In genomic region chr17:47945529-47946508, GRCh38 we compare ENCODE assay signal across 10 cellular contexts. TPM values are rescaled to one million over a fixed set of nuclear protein-coding genes. Genes with fewer than 3 reads are reported as not detected.
DNase-seq lines count a peak whose midpoint lies in the region; ATAC-seq and TF ChIP-seq lines count a peak whose summit lies in the region.
"Had no signal": no experiment of that assay in that cellular context is flagged by ENCODE, and none has a peak within 500 bp of the region (broad histone marks: within the 10 kb centered on the region; RNA-seq: fewer than 3 reads in every experiment).

No MANE protein-coding gene starts in this region.

- peak in 1 of 2 experiments; percentile 52 for DNase-seq in Caco-2
- DNase-seq in OCI-LY7 (ENCODE audit: low spot score) = no peak
- DNase-seq in prostate gland (ENCODE audit: low spot score) = no peak
- DNase-seq in COR-L47 (lab: John Stamatoyannopoulos, UW) = no peak
- DNase-seq in NCI-H2029 treated with DMSO at 0.1 percent for 48 hours (lab: John Stamatoyannopoulos, UW) = no peak

- no peaks in the 10 kb centered on the region for H3K9me2 ChIP-seq in OCI-LY7 (ENCODE audit: insufficient read depth, low read length)
- H3K9me2 ChIP-seq: SK-N-SH had no signal

- H3K27ac ChIP-seq in OCI-LY7 (ENCODE audit: low read depth, low read length, poor library complexity, severe bottlenecking) (peak overlapping the region; percentile 42), prostate gland (peak overlapping the region; percentile 9 to 93)

- no peak overlapping the region for H3K4me2 ChIP-seq in OCI-LY7 (ENCODE audit: low read length)
- H3K4me2 ChIP-seq: SK-N-SH had no signal

- CTCF ChIA-PET in Caco-2 (lab: Charles Lee) = interaction anchor here (1.3 to 7.0 kb wide), 8 partner anchors 16 to 95 kb away, joined by 3 to 219 read pairs (median 8); partner anchors contain the start of genes CDK5RAP3 and SP6
- CTCF ChIA-PET in OCI-LY7 (lab: Charles Lee; ENCODE audit: unreplicated experiment) = interaction anchor here (0.9 kb wide), 1 partner anchor 105 kb away, joined by 3 read pairs; the partner anchor contains the start of gene SCRN2

- no peaks in the 10 kb centered on the region for H3K9me3 ChIP-seq in Caco-2
- no peaks in the 10 kb centered on the region for H3K9me3 ChIP-seq in OCI-LY7 (ENCODE audit: low read length)
- H3K9me3 ChIP-seq in prostate gland = no peaks in the 10 kb centered on the region
- H3K9me3 ChIP-seq: SK-N-SH had no signal

- TF ChIP-seq CTCF in Caco-2 (IDR thresholded peaks at IDR 0.05; ENCODE audit: insufficient read depth in 1 of 2, low read depth in 1 of 2, low read length in 1 of 2, severe bottlenecking in 1 of 2, unreplicated experiment in 1 of 2) = no peak
- no peak for TF ChIP-seq CTCF in OCI-LY7 (conservative IDR thresholded peaks at IDR 0.05; ENCODE audit: low read length)
- no peak for TF ChIP-seq CTCF in prostate gland (IDR thresholded peaks at IDR 0.05)

- ATAC-seq in HG02571 (IDR thresholded peaks at IDR 0.05; ENCODE audit: unreplicated experiment) (no peak), SK-N-SH treated with all-trans-retinoic acid at 6 μM for 48 hours (no peak)

- peaks cover 34% of the 10 kb centered on the region for H3K4me1 Mint-ChIP-seq in Caco-2 (ENCODE audit: low read depth, unreplicated experiment)
- H3K4me1 Mint-ChIP-seq in dendritic cell treated with granulocyte-macrophage colony-stimulating factor and Interleukin-4, amounts not matched to agents 40 ng/mL and 50 ng/mL, for 4 days (ENCODE audit: low read depth) = peaks cover 87% of the 10 kb centered on the region

- H2AFZ ChIP-seq in OCI-LY7 (ENCODE audit: low read length) = no peak overlapping the region

- 71% methylated on average over 10 of the region's 10 CpGs for WGBS in prostate gland

- H3K9me3 Mint-ChIP-seq in Caco-2 (ENCODE audit: unreplicated experiment) = no peaks in the 10 kb centered on the region
- H3K9me3 Mint-ChIP-seq in dendritic cell treated with granulocyte-macrophage colony-stimulating factor and Interleukin-4, amounts not matched to agents 40 ng/mL and 50 ng/mL, for 4 days = no peaks in the 10 kb centered on the region

- no peak overlapping the region for H3K4me3 ChIP-seq in Caco-2 (ENCODE audit: low read depth, low read length)
- H3K4me3 ChIP-seq in OCI-LY7 (ENCODE audit: low read depth, low read length, poor library complexity, severe bottlenecking) = no peak overlapping the region
- no peak overlapping the region for H3K4me3 ChIP-seq in prostate gland

- H3K27ac Mint-ChIP-seq in Caco-2 (ENCODE audit: unreplicated experiment) = peak overlapping the region; percentile 4
- H3K27ac Mint-ChIP-seq in dendritic cell treated with granulocyte-macrophage colony-stimulating factor and Interleukin-4, amounts not matched to agents 40 ng/mL and 50 ng/mL, for 4 days = peak overlapping the region; percentile 74

- H3K36me3 Mint-ChIP-seq in Caco-2 (ENCODE audit: insufficient read depth, unreplicated experiment) = peaks cover 67% of the 10 kb centered on the region
- peaks cover 71% of the 10 kb centered on the region for H3K36me3 Mint-ChIP-seq in dendritic cell treated with granulocyte-macrophage colony-stimulating factor and Interleukin-4, amounts not matched to agents 40 ng/mL and 50 ng/mL, for 4 days (ENCODE audit: low read depth)

- no peak overlapping the region for H3K4me3 Mint-ChIP-seq in Caco-2 (ENCODE audit: unreplicated experiment)
- no peak overlapping the region for H3K4me3 Mint-ChIP-seq in dendritic cell treated with granulocyte-macrophage colony-stimulating factor and Interleukin-4, amounts not matched to agents 40 ng/mL and 50 ng/mL, for 4 days

- H3K27me3 Mint-ChIP-seq in Caco-2 (ENCODE audit: insufficient read depth, unreplicated experiment) = no peaks in the 10 kb centered on the region
- H3K27me3 Mint-ChIP-seq in dendritic cell treated with granulocyte-macrophage colony-stimulating factor and Interleukin-4, amounts not matched to agents 40 ng/mL and 50 ng/mL, for 4 days = no peaks in the 10 kb centered on the region

- POLR2A ChIA-PET in Caco-2 (lab: Charles Lee) (interaction anchor here (0.6 to 1.7 kb wide), 2 partner anchors 25 to 124 kb away, joined by 4 read pairs; partner anchors contain the start of genes CDK5RAP3 and OSBPL7), OCI-LY7 (lab: Charles Lee) (interaction anchor here (0.6 to 1.5 kb wide), 2 partner anchors 25 to 963 kb away, joined by 3 to 4 read pairs; partner anchors contain the start of gene CDK5RAP3)

- H3K36me3 ChIP-seq in Caco-2 (ENCODE audit: control insufficient read depth, insufficient read depth, low read length) = peaks cover 18% of the 10 kb centered on the region
- H3K36me3 ChIP-seq in OCI-LY7 (ENCODE audit: insufficient read depth, low read length) = peaks cover 42% of the 10 kb centered on the region
- H3K36me3 ChIP-seq in prostate gland = no peaks in the 10 kb centered on the region

- intact Hi-C loops in Caco-2 (cut with micrococcal nuclease; ENCODE audit: unreplicated experiment) (loop anchor here (5.0 kb wide), 1 partner anchor 36 kb away; no protein-coding TSS in a partner anchor), OCI-LY7 (cut with micrococcal nuclease; ENCODE audit: unreplicated experiment) (no loop called here), prostate gland (cut with DNase I) (loop anchor here (5.0 kb wide), 1 partner anchor 39 kb away; no protein-coding TSS in a partner anchor)
- intact Hi-C loops in dendritic cell treated with granulocyte-macrophage colony-stimulating factor and Interleukin-4, amounts not matched to agents 40 ng/mL and 50 ng/mL, for 4 days (cut with micrococcal nuclease) = no loop called here

- no peaks in the 10 kb centered on the region for H4K20me1 ChIP-seq in OCI-LY7 (ENCODE audit: insufficient read depth, low read length)

- peaks cover 20% of the 10 kb centered on the region for H3K4me1 ChIP-seq in Caco-2
- H3K4me1 ChIP-seq in OCI-LY7 (ENCODE audit: insufficient read depth, low read length, poor library complexity, severe bottlenecking) = peaks cover 53% of the 10 kb centered on the region
- H3K4me1 ChIP-seq in prostate gland (replicated peaks) = peaks cover 21% of the 10 kb centered on the region

- BruUV-seq in Caco-2 (replicated peaks; lab: Mats Ljungman, UMichigan) (no TSS peak), OCI-LY7 (replicated peaks; lab: Mats Ljungman, UMichigan) (no TSS peak)

- no peak for TF ChIP-seq POLR2A in prostate gland (IDR thresholded peaks at IDR 0.05)

- peaks cover 20% of the 10 kb centered on the region for H3K79me2 ChIP-seq in OCI-LY7 (ENCODE audit: insufficient read depth, low read depth, low read length)
- H3K79me2 ChIP-seq: parathyroid adenoma had no signal

- H3K27me3 ChIP-seq in Caco-2 (replicated peaks; ENCODE audit: control insufficient read depth, insufficient read depth, low read length) (no peaks in the 10 kb centered on the region), prostate gland (replicated peaks; ENCODE audit: insufficient read depth) (no peaks in the 10 kb centered on the region)

TF ChIP-seq in SK-N-SH treated with all-trans-retinoic acid at 6 μM for 48 hours, 23 proteins besides CTCF, POLR2A, EP300 and RAD21 (continues in another document):
- TF ChIP-seq CSDC2 (CRISPR knock-in tag; IDR thresholded peaks at IDR 0.05) = no peak
- TF ChIP-seq ZFP30 (CRISPR knock-in tag; IDR thresholded peaks at IDR 0.05) = no peak
- TF ChIP-seq OSR1 (CRISPR knock-in tag; IDR thresholded peaks at IDR 0.05) = no peak
- no peak for TF ChIP-seq CREB5 (CRISPR knock-in tag; IDR thresholded peaks at IDR 0.05; ENCODE audit: low read depth)
- TF ChIP-seq, protein P1, sequence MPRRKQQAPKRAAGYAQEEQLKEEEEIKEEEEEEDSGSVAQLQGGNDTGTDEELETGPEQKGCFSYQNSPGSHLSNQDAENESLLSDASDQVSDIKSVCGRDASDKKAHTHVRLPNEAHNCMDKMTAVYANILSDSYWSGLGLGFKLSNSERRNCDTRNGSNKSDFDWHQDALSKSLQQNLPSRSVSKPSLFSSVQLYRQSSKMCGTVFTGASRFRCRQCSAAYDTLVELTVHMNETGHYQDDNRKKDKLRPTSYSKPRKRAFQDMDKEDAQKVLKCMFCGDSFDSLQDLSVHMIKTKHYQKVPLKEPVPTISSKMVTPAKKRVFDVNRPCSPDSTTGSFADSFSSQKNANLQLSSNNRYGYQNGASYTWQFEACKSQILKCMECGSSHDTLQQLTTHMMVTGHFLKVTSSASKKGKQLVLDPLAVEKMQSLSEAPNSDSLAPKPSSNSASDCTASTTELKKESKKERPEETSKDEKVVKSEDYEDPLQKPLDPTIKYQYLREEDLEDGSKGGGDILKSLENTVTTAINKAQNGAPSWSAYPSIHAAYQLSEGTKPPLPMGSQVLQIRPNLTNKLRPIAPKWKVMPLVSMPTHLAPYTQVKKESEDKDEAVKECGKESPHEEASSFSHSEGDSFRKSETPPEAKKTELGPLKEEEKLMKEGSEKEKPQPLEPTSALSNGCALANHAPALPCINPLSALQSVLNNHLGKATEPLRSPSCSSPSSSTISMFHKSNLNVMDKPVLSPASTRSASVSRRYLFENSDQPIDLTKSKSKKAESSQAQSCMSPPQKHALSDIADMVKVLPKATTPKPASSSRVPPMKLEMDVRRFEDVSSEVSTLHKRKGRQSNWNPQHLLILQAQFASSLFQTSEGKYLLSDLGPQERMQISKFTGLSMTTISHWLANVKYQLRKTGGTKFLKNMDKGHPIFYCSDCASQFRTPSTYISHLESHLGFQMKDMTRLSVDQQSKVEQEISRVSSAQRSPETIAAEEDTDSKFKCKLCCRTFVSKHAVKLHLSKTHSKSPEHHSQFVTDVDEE (CRISPR knock-in tag; IDR thresholded peaks at IDR 0.05) = no peak

RNA-seq across cellular contexts. Expression of gene PNPO, which starts 4.4 kb away (rescaled TPM):
- total RNA-seq in Caco-2 (2022) (110 and 118 TPM in 2 replicates), OCI-LY7 (2022) (30.4 and 33.8 TPM in 2 replicates), prostate gland (10 to 100 TPM; 37.3 to 55.2 TPM)
- total RNA-seq in OCI-LY7 (2014; rRNA removed; shearing (Covaris generic)) = 14.0 and 14.7 TPM in 2 replicates

RNA-seq across cellular contexts. Expression of gene PRR15L, which starts 11.9 kb away (rescaled TPM):
- total RNA-seq in Caco-2 (2022) (24.3 and 30.5 TPM in 2 replicates), OCI-LY7 (2022) (not detected in 2 replicates), prostate gland (10 to 100 TPM; 19.9 to 59.7 TPM)
- not detected in 2 replicates for total RNA-seq in OCI-LY7 (2014; rRNA removed; shearing (Covaris generic))

RNA-seq across cellular contexts. Expression of gene CDK5RAP3, which starts 25.1 kb away (rescaled TPM):
- total RNA-seq in Caco-2 (2022) (425 and 427 TPM in 2 replicates), OCI-LY7 (2022) (254 and 256 TPM in 2 replicates), prostate gland (100 to 1,000 TPM; 185 to 193 TPM)
- total RNA-seq in OCI-LY7 (2014; rRNA removed; shearing (Covaris generic)) = 241 and 312 TPM in 2 replicates

RNA-seq across cellular contexts. Expression of gene SP2, which starts 49.8 kb away (rescaled TPM):
- total RNA-seq in Caco-2 (2022) = 24.8 and 25.2 TPM in 2 replicates
- total RNA-seq in OCI-LY7 (2014; rRNA removed; shearing (Covaris generic)) = 2.3 and 5.8 TPM in 2 replicates
- total RNA-seq in OCI-LY7 (2022) = 22.1 and 24.1 TPM in 2 replicates
- 10 to 100 TPM; 15.2 to 15.8 TPM for total RNA-seq in prostate gland

Comparison
In these comparisons a context has a peak if more than half of its experiments do, and no peak if none do; other contexts are left out.
1. RNA of gene PRR15L, which starts 11.9 kb away (total RNA-seq): 19.9 to 59.7 TPM in prostate gland and 24.3 to 30.5 TPM in Caco-2; not detected in OCI-LY7; every median in the first group is over 10 times any median in the second.
2. intact Hi-C loops: an anchor here in Caco-2 (5.0 kb wide) and prostate gland (5.0 kb wide); none called in OCI-LY7 and dendritic cell treated with granulocyte-macrophage colony-stimulating factor and Interleukin-4, amounts not matched to agents 40 ng/mL and 50 ng/mL, for 4 days.